ENCODE assay signal across 2 cellular contexts in genomic region chr6:37493047-37493995, GRCh38.
TF ChIP-seq lines count a peak whose summit lies in the region.

No MANE protein-coding gene starts in this region.

TF ChIP-seq in IMR-90, 13 proteins besides CTCF, POLR2A, EP300 and RAD21:
- TF ChIP-seq CEBPB (IDR thresholded peaks at IDR 0.05; ENCODE audit: low read depth, low read length) (no peak), RCOR1 (IDR thresholded peaks at IDR 0.05; ENCODE audit: insufficient replicate concordance, low read length) (no peak), BHLHE40 (IDR thresholded peaks at IDR 0.05; ENCODE audit: low read depth, low read length) (no peak), ELK1 (IDR thresholded peaks at IDR 0.05; ENCODE audit: borderline replicate concordance, low read depth, low read length) (no peak), NFE2L2 (IDR thresholded peaks at IDR 0.05; ENCODE audit: low read depth, low read length) (no peak)

TF ChIP-seq in H1, 55 proteins besides CTCF, POLR2A, EP300 and RAD21:
- TF ChIP-seq KDM5A (IDR thresholded peaks at IDR 0.05; ENCODE audit: low read length) (no peak), YY1 (IDR thresholded peaks at IDR 0.05; ENCODE audit: low read depth, low read length) (no peak), SP2 (IDR thresholded peaks at IDR 0.05; ENCODE audit: low read length) (no peak), E2F6 (IDR thresholded peaks at IDR 0.05) (no peak), ZNF274 (IDR thresholded peaks at IDR 0.05; ENCODE audit: borderline replicate concordance, extremely low read depth, low read length) (no peak), TAF1 (IDR thresholded peaks at IDR 0.05; ENCODE audit: low read depth, low read length) (no peak), CHD2 (IDR thresholded peaks at IDR 0.05; ENCODE audit: low read length) (no peak)
